ENCODE assay signal across 1 cellular context in the genomic region with DNA sequence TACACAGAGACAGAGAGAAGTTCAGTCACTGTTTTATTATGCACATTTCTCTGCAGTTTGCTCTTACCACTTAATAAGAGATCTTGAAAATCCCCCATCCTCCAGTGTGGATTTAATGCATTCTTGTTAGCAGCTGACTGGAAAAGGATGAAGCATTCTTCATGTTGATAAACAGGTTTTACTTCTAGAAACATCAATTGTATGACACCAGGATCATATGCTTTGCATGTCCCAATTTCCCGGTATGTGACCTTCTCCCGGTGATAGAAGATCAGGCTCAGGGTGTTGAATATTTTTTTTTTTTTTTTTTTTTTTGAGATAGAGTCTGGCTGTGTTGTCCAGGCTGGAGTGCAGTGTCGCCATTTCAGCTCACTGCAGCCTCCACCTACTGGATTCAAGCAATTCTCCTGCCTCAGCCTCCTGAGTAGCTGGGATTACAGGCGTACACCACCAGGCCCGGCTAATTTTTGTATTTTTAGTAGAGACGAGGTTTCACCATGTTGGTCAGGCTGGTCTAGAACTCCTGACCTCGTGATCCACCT.
TF ChIP-seq lines count a peak whose summit lies in the region.

No MANE protein-coding gene starts in this region.

TF ChIP-seq in WTC11, 78 proteins besides CTCF, POLR2A, EP300 and RAD21:
- TF ChIP-seq ZNF671 (CRISPR knock-in tag; IDR thresholded peaks at IDR 0.05) (no peak), TEAD4 (CRISPR knock-in tag; IDR thresholded peaks at IDR 0.05) (no peak), CBFB (CRISPR knock-in tag; IDR thresholded peaks at IDR 0.05; ENCODE audit: low read depth) (no peak), GABPB1 (CRISPR knock-in tag; IDR thresholded peaks at IDR 0.05) (no peak), SP1 (CRISPR knock-in tag; conservative IDR thresholded peaks at IDR 0.05) (no peak), RELA (CRISPR knock-in tag; IDR thresholded peaks at IDR 0.05; ENCODE audit: borderline replicate concordance) (no peak), ARID4B (CRISPR knock-in tag; IDR thresholded peaks at IDR 0.05; ENCODE audit: borderline replicate concordance) (no peak), CREM (CRISPR knock-in tag; IDR thresholded peaks at IDR 0.05) (no peak), ZNF232 (CRISPR knock-in tag; IDR thresholded peaks at IDR 0.05) (no peak), NR1H2 (CRISPR knock-in tag; IDR thresholded peaks at IDR 0.05) (no peak), E2F1 (CRISPR knock-in tag; IDR thresholded peaks at IDR 0.05) (no peak), TEAD1 (CRISPR knock-in tag; IDR thresholded peaks at IDR 0.05) (no peak), FOXP1 (CRISPR knock-in tag; IDR thresholded peaks at IDR 0.05; ENCODE audit: borderline replicate concordance) (no peak), SMAD3 (CRISPR knock-in tag; IDR thresholded peaks at IDR 0.05; ENCODE audit: borderline replicate concordance) (no peak)
- TF ChIP-seq, protein P1, sequence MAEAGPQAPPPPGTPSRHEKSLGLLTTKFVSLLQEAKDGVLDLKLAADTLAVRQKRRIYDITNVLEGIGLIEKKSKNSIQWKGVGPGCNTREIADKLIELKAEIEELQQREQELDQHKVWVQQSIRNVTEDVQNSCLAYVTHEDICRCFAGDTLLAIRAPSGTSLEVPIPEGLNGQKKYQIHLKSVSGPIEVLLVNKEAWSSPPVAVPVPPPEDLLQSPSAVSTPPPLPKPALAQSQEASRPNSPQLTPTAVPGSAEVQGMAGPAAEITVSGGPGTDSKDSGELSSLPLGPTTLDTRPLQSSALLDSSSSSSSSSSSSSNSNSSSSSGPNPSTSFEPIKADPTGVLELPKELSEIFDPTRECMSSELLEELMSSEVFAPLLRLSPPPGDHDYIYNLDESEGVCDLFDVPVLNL (CRISPR knock-in tag; IDR thresholded peaks at IDR 0.05; ENCODE audit: borderline replicate concordance, low read depth) = no peak
- TF ChIP-seq, protein P2, sequence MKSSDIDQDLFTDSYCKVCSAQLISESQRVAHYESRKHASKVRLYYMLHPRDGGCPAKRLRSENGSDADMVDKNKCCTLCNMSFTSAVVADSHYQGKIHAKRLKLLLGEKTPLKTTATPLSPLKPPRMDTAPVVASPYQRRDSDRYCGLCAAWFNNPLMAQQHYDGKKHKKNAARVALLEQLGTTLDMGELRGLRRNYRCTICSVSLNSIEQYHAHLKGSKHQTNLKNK (CRISPR knock-in tag; IDR thresholded peaks at IDR 0.05) = no peak
